26 cellular contexts compared by ENCODE assay signal in genomic region chr16:3142770-3143169, GRCh38. TPM values are rescaled to one million over a fixed set of nuclear protein-coding genes. Genes with fewer than 3 reads are reported as not detected.
A peak's percentile ranks its signal among the peaks of the same experiment; 100 is the strongest.
DNase-seq lines count a peak whose midpoint lies in the region; ATAC-seq and TF ChIP-seq lines count a peak whose summit lies in the region.
"Had no signal": no experiment of that assay in that cellular context is flagged by ENCODE, and none has a peak within 500 bp of the region (broad histone marks: within the 10 kb centered on the region; RNA-seq: fewer than 3 reads in every experiment).

No MANE protein-coding gene starts in this region.

- no peak overlapping the region for H3K23ac ChIP-seq in mesenchymal stem cell (ENCODE audit: low read length in 2 of 2)

- no peak overlapping the region for H3K4me3 ChIP-seq in mesenchymal stem cell (ENCODE audit: insufficient read depth in 1 of 2, low read depth in 1 of 2, low read length in 2 of 2)
- H3K4me3 ChIP-seq in gastrocnemius medialis: peak overlapping the region; percentile 24 to 46 (median 40)
- H3K4me3 ChIP-seq: BLaER1, GM12878, GM23248 had no signal

- no peak for TF ChIP-seq POLR2A in gastrocnemius medialis (IDR thresholded peaks at IDR 0.05)

- TF ChIP-seq CTCF in 22Rv1 (IDR thresholded peaks at IDR 0.05) (no peak), gastrocnemius medialis (IDR thresholded peaks at IDR 0.05 in 4 of 5, conservative IDR thresholded peaks at IDR 0.05 in 1 of 5) (no peak)

- H2BK120ac ChIP-seq in mesenchymal stem cell (ENCODE audit: low read depth, low read length): no peak overlapping the region

- H3K9me3 ChIP-seq in T-helper 17 cell (ENCODE audit: control insufficient read depth, low read length, poor library complexity, severe bottlenecking) (no peaks in the 10 kb centered on the region), mesenchymal stem cell (ENCODE audit: control insufficient read depth, low read length) (no peaks in the 10 kb centered on the region), gastrocnemius medialis (no peaks in the 10 kb centered on the region)
- H3K9me3 ChIP-seq: BLaER1, Caco-2 had no signal

- H3K79me1 ChIP-seq in mesenchymal stem cell (replicated peaks; ENCODE audit: low read length, poor library complexity, severe bottlenecking): peaks cover 4% of the 10 kb centered on the region

- no peaks in the 10 kb centered on the region for H3K27me3 ChIP-seq in mesenchymal stem cell (ENCODE audit: control insufficient read depth in 1 of 2, insufficient read depth in 1 of 2, low read length in 2 of 2)
- H3K27me3 ChIP-seq in gastrocnemius medialis: no peaks in the 10 kb centered on the region
- H3K27me3 ChIP-seq: BLaER1 had no signal

- H3K27ac Mint-ChIP-seq in T-helper 17 cell: peak overlapping the region; percentile 39
- H3K27ac Mint-ChIP-seq: CD4-positive, alpha-beta T cell; HFFc6 had no signal

- intact Hi-C loops in gastrocnemius medialis (cut with DNase I; ENCODE audit: low total_unique reads): loop anchor here (5.0 to 10.0 kb wide), 2 partner anchors 258 to 1530 kb away; partner anchors contain the start of genes CRAMP1, FLYWCH2 and IFT140

- no peak overlapping the region for H2AFZ ChIP-seq in mesenchymal stem cell (ENCODE audit: low read depth, low read length)
- H2AFZ ChIP-seq: GM23248 had no signal

- ATAC-seq in T-helper 17 cell (no peak), gastrocnemius medialis (peak; percentile 5 to 15), HG02840 (IDR thresholded peaks at IDR 0.05; ENCODE audit: low FRiP score, unreplicated experiment) (no peak)
- ATAC-seq: GM12878, Panc1 had no signal

- H3K4me3 Mint-ChIP-seq in T-helper 17 cell: no peak overlapping the region
- H3K4me3 Mint-ChIP-seq: HFFc6 had no signal

- H4K91ac ChIP-seq in mesenchymal stem cell (ENCODE audit: low read length): no peak overlapping the region

- H3K36me3 Mint-ChIP-seq in T-helper 17 cell (ENCODE audit: low read depth): peaks cover 10% of the 10 kb centered on the region

- H3K4ac ChIP-seq in mesenchymal stem cell (ENCODE audit: low read depth in 1 of 2, low read length in 2 of 2): no peak overlapping the region

- H3K14ac ChIP-seq in mesenchymal stem cell (ENCODE audit: low read length in 2 of 2): no peak overlapping the region

- H3K4me1 Mint-ChIP-seq in T-helper 17 cell: peaks cover 6% of the 10 kb centered on the region

- no peak overlapping the region for H2BK5ac ChIP-seq in mesenchymal stem cell (ENCODE audit: low read depth, low read length, poor library complexity, severe bottlenecking)

- H3K9ac ChIP-seq in mesenchymal stem cell (ENCODE audit: low read length): no peak overlapping the region
- H3K9ac ChIP-seq: BLaER1, GM23248 had no signal

- H4K8ac ChIP-seq in mesenchymal stem cell (ENCODE audit: low read length): peak overlapping the region; percentile 33

- H2BK12ac ChIP-seq in mesenchymal stem cell (ENCODE audit: low read length in 2 of 2): no peak overlapping the region

- in situ Hi-C loops in gastrocnemius medialis (cut with MboI; ENCODE audit: low sequenced_read_pairs in 4 of 4): no loop called here

- no peak overlapping the region for H3K18ac ChIP-seq in mesenchymal stem cell (ENCODE audit: low read depth in 1 of 2, low read length in 2 of 2)

- no peak overlapping the region for H2BK15ac ChIP-seq in mesenchymal stem cell (ENCODE audit: low read depth, poor library complexity, severe bottlenecking)

- H3K27me3 Mint-ChIP-seq in T-helper 17 cell: no peaks in the 10 kb centered on the region
- H3K27me3 Mint-ChIP-seq: CD4-positive, alpha-beta T cell had no signal

- H3K4me1 ChIP-seq in mesenchymal stem cell (ENCODE audit: control insufficient read depth, insufficient read depth, low read depth, low read length): peaks cover 19% of the 10 kb centered on the region
- peaks cover 30 to 62% of the 10 kb centered on the region in 2 donors for H3K4me1 ChIP-seq in gastrocnemius medialis
- H3K4me1 ChIP-seq: Caco-2 had no signal

- H3K27ac ChIP-seq in 22Rv1 (peak overlapping the region; percentile 67), mesenchymal stem cell (ENCODE audit: low read length, poor library complexity, severe bottlenecking) (no peak overlapping the region), gastrocnemius medialis (peak overlapping the region; percentile 92 to 98 (median 94))
- H3K27ac ChIP-seq: BLaER1, GM23248 had no signal

- peaks cover 37 to 48% of the 10 kb centered on the region in 2 experiments for H3K36me3 ChIP-seq in mesenchymal stem cell (ENCODE audit: control insufficient read depth in 1 of 2, insufficient read depth in 2 of 2, low read depth in 1 of 2, low read length in 2 of 2)
- peaks cover 0 to 20% of the 10 kb centered on the region in 2 donors for H3K36me3 ChIP-seq in gastrocnemius medialis

- no peak overlapping the region for H3K4me2 ChIP-seq in mesenchymal stem cell (ENCODE audit: low read length, poor library complexity, severe bottlenecking)
- H3K4me2 ChIP-seq: BLaER1 had no signal

- H2AK5ac ChIP-seq in mesenchymal stem cell (ENCODE audit: low read length, severe bottlenecking): no peak overlapping the region

- DNase-seq in T-helper 17 cell (no peak), mesenchymal stem cell (no peak), gastrocnemius medialis (no peak), HK-2 (ENCODE audit: unreplicated experiment) (no peak), NOMO-1 treated with DMSO at 0.1 percent for 48 hours (lab: John Stamatoyannopoulos, UW; ENCODE audit: unreplicated experiment) (no peak)
- DNase-seq: ACHN; CD4-positive, alpha-beta T cell; DMS 273 treated with DMSO at 0.1 percent for 48 hours; DND-41; GM23248; HFFc6; IMR-90; NCI-H1105; NCI-H146; NCI-H2029; NCI-H226; NCI-H510A treated with DMSO at 0.1 percent for 48 hours; NCI-H774; NK-92 treated with Interleukin-12 subunit alpha and Interleukin-12 subunit beta, amount 100 ng/mL, for 24 hours had no signal

- 91% methylated on average over 13 of the region's 13 CpGs for WGBS in mesenchymal stem cell

RNA-seq across cellular contexts. Expression of gene ZNF213, which starts 7.9 kb away (rescaled TPM):
- total RNA-seq in T-helper 17 cell (1 to 10 TPM; 3.1 to 3.4 TPM), gastrocnemius medialis (10 to 100 TPM in 3 of 4 donors, 1 to 10 TPM in 1; 8.9 to 18.6 (median 14.5) TPM)
- polyA plus RNA-seq in mesenchymal stem cell (2013, experiment 1 of 2): 6.1 TPM
- polyA plus RNA-seq in mesenchymal stem cell (2013, experiment 2 of 2): 5.7 TPM

RNA-seq across cellular contexts. Expression of gene ZNF205, which starts 30.4 kb away (rescaled TPM):
- total RNA-seq in T-helper 17 cell (not detected), gastrocnemius medialis (10 to 100 TPM in 1 of 4 donors, 1 to 10 TPM in 3; 4.8 to 10.8 (median 6.1) TPM)
- polyA plus RNA-seq in mesenchymal stem cell (2013, experiment 1 of 2): 8.4 TPM
- polyA plus RNA-seq in mesenchymal stem cell (2013, experiment 2 of 2): 8.1 TPM
- total RNA-seq: CD4-positive, alpha-beta T cell had no signal

RNA-seq across cellular contexts. Expression of gene ZSCAN10, which starts 43.7 kb away (rescaled TPM):
- total RNA-seq in T-helper 17 cell (under 1 TPM; 0.12 to 0.26 TPM), gastrocnemius medialis (not detected)
- not detected for polyA plus RNA-seq in mesenchymal stem cell (2013, experiment 1 of 2)
- polyA plus RNA-seq in mesenchymal stem cell (2013, experiment 2 of 2): not detected
- total RNA-seq: Caco-2, GM23248, HFFc6, IMR-90 had no signal
- polyA plus RNA-seq: IMR-90 had no signal

RNA-seq across cellular contexts. Expression of gene OR1F1, which starts 45.2 kb away (rescaled TPM):
- total RNA-seq in T-helper 17 cell (not detected), gastrocnemius medialis (not detected)
- polyA plus RNA-seq in mesenchymal stem cell (2013, experiment 1 of 2): 0.28 TPM
- 0.21 TPM for polyA plus RNA-seq in mesenchymal stem cell (2013, experiment 2 of 2)
- total RNA-seq: Caco-2; CD4-positive, alpha-beta T cell; GM12878; GM23248; H9; HFFc6; IMR-90 had no signal
- polyA plus RNA-seq: GM23248 had no signal

Comparison
In these comparisons a context has a peak if more than half of its experiments do, and no peak if none do; other contexts are left out.
1. ATAC-seq: peak in gastrocnemius medialis (2 of 2); none in T-helper 17 cell (single experiment) and HG02840 (single experiment).
2. H3K4me3 ChIP-seq: peak in gastrocnemius medialis (4 of 4); none in mesenchymal stem cell (0 of 2).
3. RNA of gene ZNF205, which starts 30.4 kb away (total RNA-seq): 4.8 to 10.8 TPM in gastrocnemius medialis; not detected in T-helper 17 cell; every median in the first group is over 4 times any median in the second.